In the genomic region with DNA sequence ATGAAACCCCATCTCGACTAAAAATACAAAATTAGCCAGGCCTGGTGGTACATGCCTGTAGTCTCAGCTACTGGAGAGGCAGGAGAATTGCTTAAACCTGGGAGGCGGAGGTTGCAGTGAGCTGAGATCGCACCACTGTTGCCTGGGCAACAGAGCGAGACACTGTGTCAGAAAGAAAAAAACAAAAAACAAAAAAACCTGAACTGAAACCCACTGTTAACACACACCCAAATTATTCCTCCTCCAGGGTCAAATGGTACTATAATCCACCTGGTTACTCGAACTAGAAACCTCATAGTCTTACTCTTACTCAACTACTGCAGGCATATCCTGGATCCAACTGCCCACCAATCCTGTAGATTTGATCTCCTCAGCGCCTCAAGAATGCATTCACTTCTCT, we compare ENCODE assay signal across 14 cellular contexts. TPM values are rescaled to one million over a fixed set of nuclear protein-coding genes. Genes with fewer than 3 reads are reported as not detected.
DNase-seq lines count a peak whose midpoint lies in the region; ATAC-seq and TF ChIP-seq lines count a peak whose summit lies in the region.
"Had no signal": no experiment of that assay in that cellular context is flagged by ENCODE, and none has a peak within 500 bp of the region (broad histone marks: within the 10 kb centered on the region; RNA-seq: fewer than 3 reads in every experiment).

No MANE protein-coding gene starts in this region.

- no peaks in the 10 kb centered on the region for H3K9me3 ChIP-seq in Peyer's patch
- H3K9me3 ChIP-seq: gastrocnemius medialis, HAP-1 had no signal

- no peaks in the 10 kb centered on the region for H3K36me3 Mint-ChIP-seq in glutamatergic neuron (ENCODE audit: unreplicated experiment)
- peaks cover 33% of the 10 kb centered on the region for H3K36me3 Mint-ChIP-seq in activated CD4-positive, alpha-beta memory T cell treated with anti-CD3 and anti-CD28 coated beads, Interleukin-2, amount 10 ng/mL, durations not matched to agents 7 days and 5 days (ENCODE audit: low read depth)

- TF ChIP-seq CTCF in Peyer's patch (IDR thresholded peaks at IDR 0.05) (no peak), glutamatergic neuron (IDR thresholded peaks at IDR 0.05; ENCODE audit: partially characterized antibody, unreplicated experiment) (no peak)

- POLR2A ChIA-PET in activated CD4-positive, alpha-beta memory T cell treated with anti-CD3 and anti-CD28 coated beads, Interleukin-2, amount 10 ng/mL, durations not matched to agents 7 days and 5 days (lab: Charles Lee): interaction anchor here (0.7 to 1.0 kb wide), 2 partner anchors 9 to 23 kb away, joined by 3 read pairs; no protein-coding TSS in a partner anchor

- H3K9me3 Mint-ChIP-seq in glutamatergic neuron (ENCODE audit: unreplicated experiment): no peaks in the 10 kb centered on the region
- no peaks in the 10 kb centered on the region for H3K9me3 Mint-ChIP-seq in activated CD4-positive, alpha-beta memory T cell treated with anti-CD3 and anti-CD28 coated beads, Interleukin-2, amount 10 ng/mL, durations not matched to agents 7 days and 5 days
- H3K9me3 Mint-ChIP-seq: mesothelial cell of epicardium had no signal

- no peaks in the 10 kb centered on the region for H3K27me3 ChIP-seq in Peyer's patch
- H3K27me3 ChIP-seq: gastrocnemius medialis had no signal

- H3K27me3 Mint-ChIP-seq in glutamatergic neuron (ENCODE audit: unreplicated experiment): no peaks in the 10 kb centered on the region
- H3K27me3 Mint-ChIP-seq in activated CD4-positive, alpha-beta memory T cell treated with anti-CD3 and anti-CD28 coated beads, Interleukin-2, amount 10 ng/mL, durations not matched to agents 7 days and 5 days: no peaks in the 10 kb centered on the region

- no peak overlapping the region for H3K4me3 ChIP-seq in Peyer's patch
- H3K4me3 ChIP-seq: gastrocnemius medialis, HAP-1 had no signal

- H3K4me1 ChIP-seq in Peyer's patch: peaks cover 0 to 3% (median 0%) of the 10 kb centered on the region in 4 donors
- H3K4me1 ChIP-seq: gastrocnemius medialis, HAP-1 had no signal

- DNase-seq in Peyer's patch: peak in 2 of 3 donors; percentile 55 to 57
- DNase-seq in glutamatergic neuron: no peak
- DNase-seq in activated naive CD4-positive, alpha-beta T cell treated with anti-CD3 and anti-CD28 coated beads, Interleukin-2, amount 50 U/mL, for 16 hours: no peak
- DNase-seq in NCI-H2081 (lab: John Stamatoyannopoulos, UW): no peak
- DNase-seq in activated CD4-positive, alpha-beta memory T cell treated with anti-CD3 and anti-CD28 coated beads, Interleukin-2, amount 10 ng/mL, durations not matched to agents 7 days and 5 days: no peak
- DNase-seq: gastrocnemius medialis, NCI-H1092 treated with DMSO at 0.1 percent for 48 hours, SHP77 treated with DMSO at 0.1 percent for 48 hours, substantia nigra had no signal

- H3K27ac ChIP-seq in Peyer's patch: peak overlapping the region in 1 of 4 donors; percentile 56
- H3K27ac ChIP-seq: gastrocnemius medialis had no signal

- no peak overlapping the region for H3K27ac Mint-ChIP-seq in glutamatergic neuron (ENCODE audit: unreplicated experiment)
- H3K27ac Mint-ChIP-seq in activated CD4-positive, alpha-beta memory T cell treated with anti-CD3 and anti-CD28 coated beads, Interleukin-2, amount 10 ng/mL, durations not matched to agents 7 days and 5 days: no peak overlapping the region
- H3K27ac Mint-ChIP-seq: mesothelial cell of epicardium had no signal

- no peaks in the 10 kb centered on the region for H3K4me1 Mint-ChIP-seq in glutamatergic neuron (ENCODE audit: low read depth, unreplicated experiment)
- H3K4me1 Mint-ChIP-seq in activated CD4-positive, alpha-beta memory T cell treated with anti-CD3 and anti-CD28 coated beads, Interleukin-2, amount 10 ng/mL, durations not matched to agents 7 days and 5 days: peaks cover 11% of the 10 kb centered on the region
- H3K4me1 Mint-ChIP-seq: mesothelial cell of epicardium had no signal

- CTCF ChIA-PET in activated CD4-positive, alpha-beta memory T cell treated with anti-CD3 and anti-CD28 coated beads, Interleukin-2, amount 10 ng/mL, durations not matched to agents 7 days and 5 days (lab: Charles Lee): interaction anchor here (0.5 to 0.7 kb wide), 2 partner anchors 14 to 56 kb away, joined by 3 read pairs; no protein-coding TSS in a partner anchor

- no peak overlapping the region for H3K4me3 Mint-ChIP-seq in glutamatergic neuron (ENCODE audit: unreplicated experiment)
- no peak overlapping the region for H3K4me3 Mint-ChIP-seq in activated CD4-positive, alpha-beta memory T cell treated with anti-CD3 and anti-CD28 coated beads, Interleukin-2, amount 10 ng/mL, durations not matched to agents 7 days and 5 days
- H3K4me3 Mint-ChIP-seq: mesothelial cell of epicardium had no signal

- peaks cover 0 to 28% (median 0%) of the 10 kb centered on the region in 3 donors for H3K36me3 ChIP-seq in Peyer's patch

- no peak for TF ChIP-seq POLR2A in Peyer's patch (IDR thresholded peaks at IDR 0.05)

- ATAC-seq in GM18499 (IDR thresholded peaks at IDR 0.05; ENCODE audit: insufficient read depth, unreplicated experiment) (peak; percentile 100), GM19455 (IDR thresholded peaks at IDR 0.05; ENCODE audit: unreplicated experiment) (peak; percentile 77), HG02970 (IDR thresholded peaks at IDR 0.05; ENCODE audit: low FRiP score, unreplicated experiment) (peak; percentile 84)
- ATAC-seq: gastrocnemius medialis had no signal

RNA-seq across cellular contexts. Expression of a gene that starts 35.5 kb away (rescaled TPM):
- total RNA-seq in Peyer's patch (10 to 100 TPM in 3 of 4 donors, 1 to 10 TPM in 1; 7.8 to 64.4 (median 20.6) TPM), glutamatergic neuron (ENCODE audit: unreplicated experiment) (20.0 TPM)
- 10 to 100 TPM; 52.3 to 53.8 TPM for total RNA-seq in activated CD4-positive, alpha-beta memory T cell treated with anti-CD3 and anti-CD28 coated beads, Interleukin-2, amount 10 ng/mL, durations not matched to agents 7 days and 5 days

Comparison
In these comparisons a context has a peak if more than half of its experiments do, and no peak if none do; other contexts are left out.
1. DNase-seq: peak in Peyer's patch (2 of 3); none in glutamatergic neuron (single experiment), activated naive CD4-positive, alpha-beta T cell treated with anti-CD3 and anti-CD28 coated beads, Interleukin-2, amount 50 U/mL, for 16 hours (single experiment), NCI-H2081 (0 of 2) and activated CD4-positive, alpha-beta memory T cell treated with anti-CD3 and anti-CD28 coated beads, Interleukin-2, amount 10 ng/mL, durations not matched to agents 7 days and 5 days (single experiment).
2. Peak in every context shown above with its lines, with median percentiles within 50 percentile points of each other: ATAC-seq.